ENCODE assay signal across 1 cellular context in the genomic region with DNA sequence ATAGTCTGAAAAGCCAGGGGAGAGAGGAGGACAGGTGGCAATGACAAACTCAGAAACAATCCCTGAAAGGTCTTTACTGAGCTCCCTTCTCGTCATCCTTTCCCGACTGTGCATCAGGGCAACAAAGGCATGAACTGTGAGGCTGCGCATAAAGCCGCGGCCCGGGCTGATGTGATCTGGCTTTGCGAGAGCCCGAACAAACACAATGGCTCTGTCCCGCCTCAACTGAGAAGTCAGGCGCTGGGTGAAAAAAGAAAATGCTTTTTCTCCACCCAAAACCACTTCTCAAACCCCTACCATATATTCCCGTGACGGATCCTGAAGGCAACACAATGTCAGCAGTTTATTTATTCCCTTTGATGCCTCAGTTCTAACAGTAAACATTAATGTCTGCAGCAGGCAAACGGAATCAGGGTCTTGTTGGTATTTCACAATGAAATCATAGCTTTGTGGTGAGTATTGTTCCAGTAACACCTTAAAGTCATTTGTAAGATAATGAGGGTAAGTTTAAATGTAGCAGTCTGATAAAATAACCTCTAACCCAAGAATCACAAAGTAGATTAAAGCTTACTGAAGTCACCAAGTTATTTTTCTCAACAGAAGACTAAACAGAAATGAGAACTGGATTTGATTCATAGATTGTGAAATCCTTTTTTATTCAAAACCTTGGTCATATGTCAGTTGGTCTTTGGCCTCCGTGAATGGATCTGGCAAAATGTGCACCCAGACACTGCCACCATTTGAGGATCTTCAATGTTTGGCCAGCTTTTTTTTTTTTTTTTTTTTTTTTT.
TF ChIP-seq lines count a peak whose summit lies in the region.

No MANE protein-coding gene starts in this region.

TF ChIP-seq in H1, 55 proteins besides CTCF, POLR2A, EP300 and RAD21:
- TF ChIP-seq CTBP2 (IDR thresholded peaks at IDR 0.05; ENCODE audit: borderline replicate concordance, insufficient read depth, insufficient read length, low read length) (no peak), CHD2 (IDR thresholded peaks at IDR 0.05; ENCODE audit: low read length) (no peak), SP1 (IDR thresholded peaks at IDR 0.05; ENCODE audit: low read depth, low read length) (no peak), BCL11A (IDR thresholded peaks at IDR 0.05; ENCODE audit: low read depth in 2 of 2, low read length in 2 of 2) (no peak), EGR1 (IDR thresholded peaks at IDR 0.05; ENCODE audit: borderline replicate concordance, low read depth, low read length) (no peak)
- TF ChIP-seq, protein P1, sequence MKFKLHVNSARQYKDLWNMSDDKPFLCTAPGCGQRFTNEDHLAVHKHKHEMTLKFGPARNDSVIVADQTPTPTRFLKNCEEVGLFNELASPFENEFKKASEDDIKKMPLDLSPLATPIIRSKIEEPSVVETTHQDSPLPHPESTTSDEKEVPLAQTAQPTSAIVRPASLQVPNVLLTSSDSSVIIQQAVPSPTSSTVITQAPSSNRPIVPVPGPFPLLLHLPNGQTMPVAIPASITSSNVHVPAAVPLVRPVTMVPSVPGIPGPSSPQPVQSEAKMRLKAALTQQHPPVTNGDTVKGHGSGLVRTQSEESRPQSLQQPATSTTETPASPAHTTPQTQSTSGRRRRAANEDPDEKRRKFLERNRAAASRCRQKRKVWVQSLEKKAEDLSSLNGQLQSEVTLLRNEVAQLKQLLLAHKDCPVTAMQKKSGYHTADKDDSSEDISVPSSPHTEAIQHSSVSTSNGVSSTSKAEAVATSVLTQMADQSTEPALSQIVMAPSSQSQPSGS (IDR thresholded peaks at IDR 0.05; ENCODE audit: low read length): no peak
- TF ChIP-seq, protein P2, sequence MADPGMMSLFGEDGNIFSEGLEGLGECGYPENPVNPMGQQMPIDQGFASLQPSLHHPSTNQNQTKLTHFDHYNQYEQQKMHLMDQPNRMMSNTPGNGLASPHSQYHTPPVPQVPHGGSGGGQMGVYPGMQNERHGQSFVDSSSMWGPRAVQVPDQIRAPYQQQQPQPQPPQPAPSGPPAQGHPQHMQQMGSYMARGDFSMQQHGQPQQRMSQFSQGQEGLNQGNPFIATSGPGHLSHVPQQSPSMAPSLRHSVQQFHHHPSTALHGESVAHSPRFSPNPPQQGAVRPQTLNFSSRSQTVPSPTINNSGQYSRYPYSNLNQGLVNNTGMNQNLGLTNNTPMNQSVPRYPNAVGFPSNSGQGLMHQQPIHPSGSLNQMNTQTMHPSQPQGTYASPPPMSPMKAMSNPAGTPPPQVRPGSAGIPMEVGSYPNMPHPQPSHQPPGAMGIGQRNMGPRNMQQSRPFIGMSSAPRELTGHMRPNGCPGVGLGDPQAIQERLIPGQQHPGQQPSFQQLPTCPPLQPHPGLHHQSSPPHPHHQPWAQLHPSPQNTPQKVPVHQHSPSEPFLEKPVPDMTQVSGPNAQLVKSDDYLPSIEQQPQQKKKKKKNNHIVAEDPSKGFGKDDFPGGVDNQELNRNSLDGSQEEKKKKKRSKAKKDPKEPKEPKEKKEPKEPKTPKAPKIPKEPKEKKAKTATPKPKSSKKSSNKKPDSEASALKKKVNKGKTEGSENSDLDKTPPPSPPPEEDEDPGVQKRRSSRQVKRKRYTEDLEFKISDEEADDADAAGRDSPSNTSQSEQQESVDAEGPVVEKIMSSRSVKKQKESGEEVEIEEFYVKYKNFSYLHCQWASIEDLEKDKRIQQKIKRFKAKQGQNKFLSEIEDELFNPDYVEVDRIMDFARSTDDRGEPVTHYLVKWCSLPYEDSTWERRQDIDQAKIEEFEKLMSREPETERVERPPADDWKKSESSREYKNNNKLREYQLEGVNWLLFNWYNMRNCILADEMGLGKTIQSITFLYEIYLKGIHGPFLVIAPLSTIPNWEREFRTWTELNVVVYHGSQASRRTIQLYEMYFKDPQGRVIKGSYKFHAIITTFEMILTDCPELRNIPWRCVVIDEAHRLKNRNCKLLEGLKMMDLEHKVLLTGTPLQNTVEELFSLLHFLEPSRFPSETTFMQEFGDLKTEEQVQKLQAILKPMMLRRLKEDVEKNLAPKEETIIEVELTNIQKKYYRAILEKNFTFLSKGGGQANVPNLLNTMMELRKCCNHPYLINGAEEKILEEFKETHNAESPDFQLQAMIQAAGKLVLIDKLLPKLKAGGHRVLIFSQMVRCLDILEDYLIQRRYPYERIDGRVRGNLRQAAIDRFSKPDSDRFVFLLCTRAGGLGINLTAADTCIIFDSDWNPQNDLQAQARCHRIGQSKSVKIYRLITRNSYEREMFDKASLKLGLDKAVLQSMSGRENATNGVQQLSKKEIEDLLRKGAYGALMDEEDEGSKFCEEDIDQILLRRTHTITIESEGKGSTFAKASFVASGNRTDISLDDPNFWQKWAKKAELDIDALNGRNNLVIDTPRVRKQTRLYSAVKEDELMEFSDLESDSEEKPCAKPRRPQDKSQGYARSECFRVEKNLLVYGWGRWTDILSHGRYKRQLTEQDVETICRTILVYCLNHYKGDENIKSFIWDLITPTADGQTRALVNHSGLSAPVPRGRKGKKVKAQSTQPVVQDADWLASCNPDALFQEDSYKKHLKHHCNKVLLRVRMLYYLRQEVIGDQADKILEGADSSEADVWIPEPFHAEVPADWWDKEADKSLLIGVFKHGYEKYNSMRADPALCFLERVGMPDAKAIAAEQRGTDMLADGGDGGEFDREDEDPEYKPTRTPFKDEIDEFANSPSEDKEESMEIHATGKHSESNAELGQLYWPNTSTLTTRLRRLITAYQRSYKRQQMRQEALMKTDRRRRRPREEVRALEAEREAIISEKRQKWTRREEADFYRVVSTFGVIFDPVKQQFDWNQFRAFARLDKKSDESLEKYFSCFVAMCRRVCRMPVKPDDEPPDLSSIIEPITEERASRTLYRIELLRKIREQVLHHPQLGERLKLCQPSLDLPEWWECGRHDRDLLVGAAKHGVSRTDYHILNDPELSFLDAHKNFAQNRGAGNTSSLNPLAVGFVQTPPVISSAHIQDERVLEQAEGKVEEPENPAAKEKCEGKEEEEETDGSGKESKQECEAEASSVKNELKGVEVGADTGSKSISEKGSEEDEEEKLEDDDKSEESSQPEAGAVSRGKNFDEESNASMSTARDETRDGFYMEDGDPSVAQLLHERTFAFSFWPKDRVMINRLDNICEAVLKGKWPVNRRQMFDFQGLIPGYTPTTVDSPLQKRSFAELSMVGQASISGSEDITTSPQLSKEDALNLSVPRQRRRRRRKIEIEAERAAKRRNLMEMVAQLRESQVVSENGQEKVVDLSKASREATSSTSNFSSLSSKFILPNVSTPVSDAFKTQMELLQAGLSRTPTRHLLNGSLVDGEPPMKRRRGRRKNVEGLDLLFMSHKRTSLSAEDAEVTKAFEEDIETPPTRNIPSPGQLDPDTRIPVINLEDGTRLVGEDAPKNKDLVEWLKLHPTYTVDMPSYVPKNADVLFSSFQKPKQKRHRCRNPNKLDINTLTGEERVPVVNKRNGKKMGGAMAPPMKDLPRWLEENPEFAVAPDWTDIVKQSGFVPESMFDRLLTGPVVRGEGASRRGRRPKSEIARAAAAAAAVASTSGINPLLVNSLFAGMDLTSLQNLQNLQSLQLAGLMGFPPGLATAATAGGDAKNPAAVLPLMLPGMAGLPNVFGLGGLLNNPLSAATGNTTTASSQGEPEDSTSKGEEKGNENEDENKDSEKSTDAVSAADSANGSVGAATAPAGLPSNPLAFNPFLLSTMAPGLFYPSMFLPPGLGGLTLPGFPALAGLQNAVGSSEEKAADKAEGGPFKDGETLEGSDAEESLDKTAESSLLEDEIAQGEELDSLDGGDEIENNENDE (IDR thresholded peaks at IDR 0.05; ENCODE audit: insufficient replicate concordance, low read length): no peak
